1 cellular context compared by ENCODE assay signal in the genomic region with DNA sequence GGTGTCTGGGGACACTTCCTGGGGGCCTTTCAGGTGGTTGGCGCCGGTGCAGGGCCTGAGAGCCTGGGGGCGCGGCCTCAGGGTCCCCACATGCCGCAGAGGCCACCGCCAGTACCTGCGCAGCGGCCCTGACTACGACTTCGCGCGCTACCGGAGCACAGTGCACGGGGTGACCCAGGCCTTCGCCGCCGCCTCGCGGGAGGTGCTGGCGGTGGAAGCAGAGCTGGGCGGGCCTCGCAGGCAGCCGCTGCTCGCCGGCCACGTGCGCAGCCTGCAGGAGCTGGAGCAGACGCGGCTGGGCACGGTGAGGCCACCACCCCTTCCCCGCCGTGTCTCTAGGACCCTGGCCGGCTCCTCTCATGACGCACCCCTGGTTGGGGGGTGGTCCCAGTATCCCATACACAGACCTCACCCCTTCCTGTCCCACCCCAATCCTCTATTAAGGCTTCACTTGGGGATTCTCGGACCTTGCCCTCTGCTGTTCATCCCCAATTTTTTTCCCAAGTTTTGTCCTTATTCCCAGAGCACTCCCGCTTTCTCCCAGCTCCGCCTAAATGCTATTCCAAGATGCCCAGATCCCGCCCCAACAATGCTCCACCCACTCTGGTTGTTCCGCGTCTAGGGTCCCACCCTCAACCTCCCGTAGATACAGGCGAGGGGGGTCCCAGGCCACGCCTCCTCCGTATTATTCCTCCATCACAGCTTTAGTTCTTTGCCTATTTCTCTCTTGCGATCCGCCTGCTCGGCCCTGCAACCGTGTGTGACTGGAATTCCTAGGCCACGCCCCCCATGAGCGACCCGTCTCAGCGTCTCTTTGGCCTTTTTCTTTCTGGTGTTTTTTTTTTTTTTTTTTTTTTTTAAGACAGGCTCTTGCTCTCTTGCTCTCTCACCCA.
TF ChIP-seq lines count a peak whose summit lies in the region.

No MANE protein-coding gene starts in this region.

TF ChIP-seq in HepG2, 621 proteins besides CTCF, POLR2A, EP300 and RAD21 (continued from another document and continues in another):
- TF ChIP-seq, protein P1, sequence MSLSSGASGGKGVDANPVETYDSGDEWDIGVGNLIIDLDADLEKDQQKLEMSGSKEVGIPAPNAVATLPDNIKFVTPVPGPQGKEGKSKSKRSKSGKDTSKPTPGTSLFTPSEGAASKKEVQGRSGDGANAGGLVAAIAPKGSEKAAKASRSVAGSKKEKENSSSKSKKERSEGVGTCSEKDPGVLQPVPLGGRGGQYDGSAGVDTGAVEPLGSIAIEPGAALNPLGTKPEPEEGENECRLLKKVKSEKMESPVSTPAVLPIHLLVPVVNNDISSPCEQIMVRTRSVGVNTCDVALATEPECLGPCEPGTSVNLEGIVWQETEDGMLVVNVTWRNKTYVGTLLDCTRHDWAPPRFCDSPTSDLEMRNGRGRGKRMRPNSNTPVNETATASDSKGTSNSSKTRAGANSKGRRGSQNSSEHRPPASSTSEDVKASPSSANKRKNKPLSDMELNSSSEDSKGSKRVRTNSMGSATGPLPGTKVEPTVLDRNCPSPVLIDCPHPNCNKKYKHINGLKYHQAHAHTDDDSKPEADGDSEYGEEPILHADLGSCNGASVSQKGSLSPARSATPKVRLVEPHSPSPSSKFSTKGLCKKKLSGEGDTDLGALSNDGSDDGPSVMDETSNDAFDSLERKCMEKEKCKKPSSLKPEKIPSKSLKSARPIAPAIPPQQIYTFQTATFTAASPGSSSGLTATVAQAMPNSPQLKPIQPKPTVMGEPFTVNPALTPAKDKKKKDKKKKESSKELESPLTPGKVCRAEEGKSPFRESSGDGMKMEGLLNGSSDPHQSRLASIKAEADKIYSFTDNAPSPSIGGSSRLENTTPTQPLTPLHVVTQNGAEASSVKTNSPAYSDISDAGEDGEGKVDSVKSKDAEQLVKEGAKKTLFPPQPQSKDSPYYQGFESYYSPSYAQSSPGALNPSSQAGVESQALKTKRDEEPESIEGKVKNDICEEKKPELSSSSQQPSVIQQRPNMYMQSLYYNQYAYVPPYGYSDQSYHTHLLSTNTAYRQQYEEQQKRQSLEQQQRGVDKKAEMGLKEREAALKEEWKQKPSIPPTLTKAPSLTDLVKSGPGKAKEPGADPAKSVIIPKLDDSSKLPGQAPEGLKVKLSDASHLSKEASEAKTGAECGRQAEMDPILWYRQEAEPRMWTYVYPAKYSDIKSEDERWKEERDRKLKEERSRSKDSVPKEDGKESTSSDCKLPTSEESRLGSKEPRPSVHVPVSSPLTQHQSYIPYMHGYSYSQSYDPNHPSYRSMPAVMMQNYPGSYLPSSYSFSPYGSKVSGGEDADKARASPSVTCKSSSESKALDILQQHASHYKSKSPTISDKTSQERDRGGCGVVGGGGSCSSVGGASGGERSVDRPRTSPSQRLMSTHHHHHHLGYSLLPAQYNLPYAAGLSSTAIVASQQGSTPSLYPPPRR (CRISPR knock-in tag; IDR thresholded peaks at IDR 0.05; ENCODE audit: borderline replicate concordance): peak; percentile 84
- peak; percentile 78 for TF ChIP-seq ZNF567 (CRISPR knock-in tag; IDR thresholded peaks at IDR 0.05; ENCODE audit: borderline replicate concordance)
- TF ChIP-seq ZNF558 (CRISPR knock-in tag; IDR thresholded peaks at IDR 0.05; ENCODE audit: borderline replicate concordance): peak; percentile 92; the same call in 1 of the 2 replicates
- TF ChIP-seq ZBTB3 (CRISPR knock-in tag; IDR thresholded peaks at IDR 0.05; ENCODE audit: borderline replicate concordance, low read depth): no peak
- no peak for TF ChIP-seq RBM22 (optimal IDR thresholded peaks at IDR 0.05; ENCODE audit: low read length)
- TF ChIP-seq, protein P2, sequence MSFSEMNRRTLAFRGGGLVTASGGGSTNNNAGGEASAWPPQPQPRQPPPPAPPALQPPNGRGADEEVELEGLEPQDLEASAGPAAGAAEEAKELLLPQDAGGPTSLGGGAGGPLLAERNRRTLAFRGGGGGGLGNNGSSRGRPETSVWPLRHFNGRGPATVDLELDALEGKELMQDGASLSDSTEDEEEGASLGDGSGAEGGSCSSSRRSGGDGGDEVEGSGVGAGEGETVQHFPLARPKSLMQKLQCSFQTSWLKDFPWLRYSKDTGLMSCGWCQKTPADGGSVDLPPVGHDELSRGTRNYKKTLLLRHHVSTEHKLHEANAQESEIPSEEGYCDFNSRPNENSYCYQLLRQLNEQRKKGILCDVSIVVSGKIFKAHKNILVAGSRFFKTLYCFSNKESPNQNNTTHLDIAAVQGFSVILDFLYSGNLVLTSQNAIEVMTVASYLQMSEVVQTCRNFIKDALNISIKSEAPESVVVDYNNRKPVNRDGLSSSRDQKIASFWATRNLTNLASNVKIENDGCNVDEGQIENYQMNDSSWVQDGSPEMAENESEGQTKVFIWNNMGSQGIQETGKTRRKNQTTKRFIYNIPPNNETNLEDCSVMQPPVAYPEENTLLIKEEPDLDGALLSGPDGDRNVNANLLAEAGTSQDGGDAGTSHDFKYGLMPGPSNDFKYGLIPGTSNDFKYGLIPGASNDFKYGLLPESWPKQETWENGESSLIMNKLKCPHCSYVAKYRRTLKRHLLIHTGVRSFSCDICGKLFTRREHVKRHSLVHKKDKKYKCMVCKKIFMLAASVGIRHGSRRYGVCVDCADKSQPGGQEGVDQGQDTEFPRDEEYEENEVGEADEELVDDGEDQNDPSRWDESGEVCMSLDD (CRISPR knock-in tag; IDR thresholded peaks at IDR 0.05; ENCODE audit: borderline replicate concordance): peak; percentile 78; the same call in 1 of the 2 replicates
- no peak; the same call in 1 of the 2 replicates for TF ChIP-seq NCOA2 (CRISPR knock-in tag; IDR thresholded peaks at IDR 0.05)
- peak; percentile 97 for TF ChIP-seq ZFP41 (CRISPR knock-in tag; IDR thresholded peaks at IDR 0.05; ENCODE audit: borderline replicate concordance)
- TF ChIP-seq, protein P3, sequence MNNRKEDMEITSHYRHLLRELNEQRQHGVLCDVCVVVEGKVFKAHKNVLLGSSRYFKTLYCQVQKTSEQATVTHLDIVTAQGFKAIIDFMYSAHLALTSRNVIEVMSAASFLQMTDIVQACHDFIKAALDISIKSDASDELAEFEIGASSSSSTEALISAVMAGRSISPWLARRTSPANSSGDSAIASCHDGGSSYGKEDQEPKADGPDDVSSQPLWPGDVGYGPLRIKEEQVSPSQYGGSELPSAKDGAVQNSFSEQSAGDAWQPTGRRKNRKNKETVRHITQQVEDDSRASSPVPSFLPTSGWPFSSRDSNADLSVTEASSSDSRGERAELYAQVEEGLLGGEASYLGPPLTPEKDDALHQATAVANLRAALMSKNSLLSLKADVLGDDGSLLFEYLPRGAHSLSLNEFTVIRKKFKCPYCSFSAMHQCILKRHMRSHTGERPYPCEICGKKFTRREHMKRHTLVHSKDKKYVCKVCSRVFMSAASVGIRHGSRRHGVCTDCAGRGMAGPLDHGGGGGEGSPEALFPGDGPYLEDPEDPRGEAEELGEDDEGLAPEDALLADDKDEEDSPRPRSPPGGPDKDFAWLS (CRISPR knock-in tag; IDR thresholded peaks at IDR 0.05; ENCODE audit: borderline replicate concordance): peak; percentile 47; the same call in 1 of the 2 replicates
- peak; percentile 99 for TF ChIP-seq ZNF749 (CRISPR knock-in tag; IDR thresholded peaks at IDR 0.05; ENCODE audit: borderline replicate concordance)
- peak; percentile 91 for TF ChIP-seq CCDC6 (CRISPR knock-in tag; IDR thresholded peaks at IDR 0.05)
- TF ChIP-seq ZNF709 (CRISPR knock-in tag; IDR thresholded peaks at IDR 0.05): peak; percentile 99
- TF ChIP-seq, protein P4, sequence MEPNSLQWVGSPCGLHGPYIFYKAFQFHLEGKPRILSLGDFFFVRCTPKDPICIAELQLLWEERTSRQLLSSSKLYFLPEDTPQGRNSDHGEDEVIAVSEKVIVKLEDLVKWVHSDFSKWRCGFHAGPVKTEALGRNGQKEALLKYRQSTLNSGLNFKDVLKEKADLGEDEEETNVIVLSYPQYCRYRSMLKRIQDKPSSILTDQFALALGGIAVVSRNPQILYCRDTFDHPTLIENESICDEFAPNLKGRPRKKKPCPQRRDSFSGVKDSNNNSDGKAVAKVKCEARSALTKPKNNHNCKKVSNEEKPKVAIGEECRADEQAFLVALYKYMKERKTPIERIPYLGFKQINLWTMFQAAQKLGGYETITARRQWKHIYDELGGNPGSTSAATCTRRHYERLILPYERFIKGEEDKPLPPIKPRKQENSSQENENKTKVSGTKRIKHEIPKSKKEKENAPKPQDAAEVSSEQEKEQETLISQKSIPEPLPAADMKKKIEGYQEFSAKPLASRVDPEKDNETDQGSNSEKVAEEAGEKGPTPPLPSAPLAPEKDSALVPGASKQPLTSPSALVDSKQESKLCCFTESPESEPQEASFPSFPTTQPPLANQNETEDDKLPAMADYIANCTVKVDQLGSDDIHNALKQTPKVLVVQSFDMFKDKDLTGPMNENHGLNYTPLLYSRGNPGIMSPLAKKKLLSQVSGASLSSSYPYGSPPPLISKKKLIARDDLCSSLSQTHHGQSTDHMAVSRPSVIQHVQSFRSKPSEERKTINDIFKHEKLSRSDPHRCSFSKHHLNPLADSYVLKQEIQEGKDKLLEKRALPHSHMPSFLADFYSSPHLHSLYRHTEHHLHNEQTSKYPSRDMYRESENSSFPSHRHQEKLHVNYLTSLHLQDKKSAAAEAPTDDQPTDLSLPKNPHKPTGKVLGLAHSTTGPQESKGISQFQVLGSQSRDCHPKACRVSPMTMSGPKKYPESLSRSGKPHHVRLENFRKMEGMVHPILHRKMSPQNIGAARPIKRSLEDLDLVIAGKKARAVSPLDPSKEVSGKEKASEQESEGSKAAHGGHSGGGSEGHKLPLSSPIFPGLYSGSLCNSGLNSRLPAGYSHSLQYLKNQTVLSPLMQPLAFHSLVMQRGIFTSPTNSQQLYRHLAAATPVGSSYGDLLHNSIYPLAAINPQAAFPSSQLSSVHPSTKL (CRISPR knock-in tag; IDR thresholded peaks at IDR 0.05): 0 out of 2 replicates have a peak, but pooled peaks have one; percentile 35
- 0 out of 2 replicates have a peak, but pooled peaks have one; percentile 64 for TF ChIP-seq KLF12 (CRISPR knock-in tag; IDR thresholded peaks at IDR 0.05; ENCODE audit: borderline replicate concordance)
- TF ChIP-seq KMT2A (CRISPR knock-in tag; IDR thresholded peaks at IDR 0.05): peak; percentile 48; the same call in 1 of the 2 replicates
- peak; percentile 92 for TF ChIP-seq AGO2 (optimal IDR thresholded peaks at IDR 0.05; ENCODE audit: low read depth, low read length)
- TF ChIP-seq FOXJ3 (CRISPR knock-in tag; IDR thresholded peaks at IDR 0.05; ENCODE audit: borderline replicate concordance): no peak; the same call in 1 of the 2 replicates
- TF ChIP-seq, protein P5, sequence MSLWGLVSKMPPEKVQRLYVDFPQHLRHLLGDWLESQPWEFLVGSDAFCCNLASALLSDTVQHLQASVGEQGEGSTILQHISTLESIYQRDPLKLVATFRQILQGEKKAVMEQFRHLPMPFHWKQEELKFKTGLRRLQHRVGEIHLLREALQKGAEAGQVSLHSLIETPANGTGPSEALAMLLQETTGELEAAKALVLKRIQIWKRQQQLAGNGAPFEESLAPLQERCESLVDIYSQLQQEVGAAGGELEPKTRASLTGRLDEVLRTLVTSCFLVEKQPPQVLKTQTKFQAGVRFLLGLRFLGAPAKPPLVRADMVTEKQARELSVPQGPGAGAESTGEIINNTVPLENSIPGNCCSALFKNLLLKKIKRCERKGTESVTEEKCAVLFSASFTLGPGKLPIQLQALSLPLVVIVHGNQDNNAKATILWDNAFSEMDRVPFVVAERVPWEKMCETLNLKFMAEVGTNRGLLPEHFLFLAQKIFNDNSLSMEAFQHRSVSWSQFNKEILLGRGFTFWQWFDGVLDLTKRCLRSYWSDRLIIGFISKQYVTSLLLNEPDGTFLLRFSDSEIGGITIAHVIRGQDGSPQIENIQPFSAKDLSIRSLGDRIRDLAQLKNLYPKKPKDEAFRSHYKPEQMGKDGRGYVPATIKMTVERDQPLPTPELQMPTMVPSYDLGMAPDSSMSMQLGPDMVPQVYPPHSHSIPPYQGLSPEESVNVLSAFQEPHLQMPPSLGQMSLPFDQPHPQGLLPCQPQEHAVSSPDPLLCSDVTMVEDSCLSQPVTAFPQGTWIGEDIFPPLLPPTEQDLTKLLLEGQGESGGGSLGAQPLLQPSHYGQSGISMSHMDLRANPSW (CRISPR knock-in tag; IDR thresholded peaks at IDR 0.05; ENCODE audit: borderline replicate concordance): no peak
- no peak for TF ChIP-seq ZMYM3 (CRISPR knock-in tag; IDR thresholded peaks at IDR 0.05)
- TF ChIP-seq, protein P6, sequence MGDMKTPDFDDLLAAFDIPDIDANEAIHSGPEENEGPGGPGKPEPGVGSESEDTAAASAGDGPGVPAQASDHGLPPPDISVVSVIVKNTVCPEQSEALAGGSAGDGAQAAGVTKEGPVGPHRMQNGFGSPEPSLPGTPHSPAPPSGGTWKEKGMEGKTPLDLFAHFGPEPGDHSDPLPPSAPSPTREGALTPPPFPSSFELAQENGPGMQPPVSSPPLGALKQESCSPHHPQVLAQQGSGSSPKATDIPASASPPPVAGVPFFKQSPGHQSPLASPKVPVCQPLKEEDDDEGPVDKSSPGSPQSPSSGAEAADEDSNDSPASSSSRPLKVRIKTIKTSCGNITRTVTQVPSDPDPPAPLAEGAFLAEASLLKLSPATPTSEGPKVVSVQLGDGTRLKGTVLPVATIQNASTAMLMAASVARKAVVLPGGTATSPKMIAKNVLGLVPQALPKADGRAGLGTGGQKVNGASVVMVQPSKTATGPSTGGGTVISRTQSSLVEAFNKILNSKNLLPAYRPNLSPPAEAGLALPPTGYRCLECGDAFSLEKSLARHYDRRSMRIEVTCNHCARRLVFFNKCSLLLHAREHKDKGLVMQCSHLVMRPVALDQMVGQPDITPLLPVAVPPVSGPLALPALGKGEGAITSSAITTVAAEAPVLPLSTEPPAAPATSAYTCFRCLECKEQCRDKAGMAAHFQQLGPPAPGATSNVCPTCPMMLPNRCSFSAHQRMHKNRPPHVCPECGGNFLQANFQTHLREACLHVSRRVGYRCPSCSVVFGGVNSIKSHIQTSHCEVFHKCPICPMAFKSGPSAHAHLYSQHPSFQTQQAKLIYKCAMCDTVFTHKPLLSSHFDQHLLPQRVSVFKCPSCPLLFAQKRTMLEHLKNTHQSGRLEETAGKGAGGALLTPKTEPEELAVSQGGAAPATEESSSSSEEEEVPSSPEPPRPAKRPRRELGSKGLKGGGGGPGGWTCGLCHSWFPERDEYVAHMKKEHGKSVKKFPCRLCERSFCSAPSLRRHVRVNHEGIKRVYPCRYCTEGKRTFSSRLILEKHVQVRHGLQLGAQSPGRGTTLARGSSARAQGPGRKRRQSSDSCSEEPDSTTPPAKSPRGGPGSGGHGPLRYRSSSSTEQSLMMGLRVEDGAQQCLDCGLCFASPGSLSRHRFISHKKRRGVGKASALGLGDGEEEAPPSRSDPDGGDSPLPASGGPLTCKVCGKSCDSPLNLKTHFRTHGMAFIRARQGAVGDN (CRISPR knock-in tag; IDR thresholded peaks at IDR 0.05): peak; percentile 99
